In genomic region chr22:39960791-39961746, GRCh38 we compare ENCODE assay signal across 8 cellular contexts. TPM values are rescaled to one million over a fixed set of nuclear protein-coding genes. Genes with fewer than 3 reads are reported as not detected.
DNase-seq lines count a peak whose midpoint lies in the region; ATAC-seq and TF ChIP-seq lines count a peak whose summit lies in the region.

No MANE protein-coding gene starts in this region.

- H3K79me2 ChIP-seq in DND-41 (ENCODE audit: insufficient read depth, low read length) = no peaks in the 10 kb centered on the region

- no peaks in the 10 kb centered on the region for H4K20me1 ChIP-seq in DND-41 (ENCODE audit: insufficient read depth, low read length)

- H3K27ac Mint-ChIP-seq in mesothelial cell of epicardium = no peak overlapping the region

- H3K4me1 ChIP-seq in DND-41 (ENCODE audit: insufficient read depth, low read length) = peaks cover 14% of the 10 kb centered on the region

- no peaks in the 10 kb centered on the region for H3K9me3 Mint-ChIP-seq in mesothelial cell of epicardium

- H3K4me3 ChIP-seq in DND-41 (ENCODE audit: low read depth in 1 of 2, low read length in 2 of 2) = no peak overlapping the region

- no peak overlapping the region for H3K9ac ChIP-seq in DND-41 (ENCODE audit: low read depth, low read length)

- no peaks in the 10 kb centered on the region for H3K9me3 ChIP-seq in DND-41 (ENCODE audit: insufficient read depth, low read length, severe bottlenecking)

- H3K27me3 ChIP-seq in DND-41 (ENCODE audit: insufficient read depth, low read length, poor library complexity) = no peaks in the 10 kb centered on the region

- H3K27me3 Mint-ChIP-seq in mesothelial cell of epicardium (ENCODE audit: low read depth) = peaks cover 17% of the 10 kb centered on the region

- ATAC-seq in DND-41 (ENCODE audit: insufficient read depth, low read depth) = no peak
- ATAC-seq in GM21723 (IDR thresholded peaks at IDR 0.05; ENCODE audit: unreplicated experiment) = peak; percentile 82

- TF ChIP-seq CTCF in DND-41 (IDR thresholded peaks at IDR 0.05; ENCODE audit: borderline replicate concordance, extremely low read depth, low read length, poor library complexity, severe bottlenecking) (no peak), mesothelial cell of epicardium (IDR thresholded peaks at IDR 0.05; ENCODE audit: unreplicated experiment) (no peak)

- H2AFZ ChIP-seq in DND-41 (ENCODE audit: low read depth, low read length) = no peak overlapping the region

- H3K36me3 Mint-ChIP-seq in mesothelial cell of epicardium = no peaks in the 10 kb centered on the region

- peak overlapping the region; percentile 42 for H3K27ac ChIP-seq in DND-41 (ENCODE audit: low read length)

- H3K36me3 ChIP-seq in DND-41 (ENCODE audit: insufficient read depth, low read length) = peaks cover 91% of the 10 kb centered on the region

- no peak overlapping the region for H3K4me2 ChIP-seq in DND-41 (ENCODE audit: insufficient read depth, low read length)

- peaks cover 6% of the 10 kb centered on the region for H3K4me1 Mint-ChIP-seq in mesothelial cell of epicardium

- H3K4me3 Mint-ChIP-seq in mesothelial cell of epicardium = no peak overlapping the region

- DNase-seq in DND-41 (no peak), M059J (ENCODE audit: low read depth) (peak; percentile 94), hepatic stellate cell (ENCODE audit: low spot score) (peak; percentile 80), NCI-H2171 treated with DMSO at 0.1 percent for 48 hours (lab: John Stamatoyannopoulos, UW) (no peak), mesothelial cell of epicardium (ENCODE audit: low spot score in 2 of 2, unreplicated experiment in 2 of 2) (no peak)
- peak; percentile 77 for DNase-seq in activated CD8-positive, alpha-beta memory T cell treated with anti-CD3 and anti-CD28 coated beads, Interleukin-2, amount 50 U/mL, for 48 hours
- DNase-seq in stimulated activated naive CD4-positive, alpha-beta T cell treated with Interleukin-2 at 50 U/mL for 16 hours (lab: John Stamatoyannopoulos, UW) = peak; percentile 76

RNA-seq across cellular contexts. Expression of gene TMA7B, which starts 0.9 kb away (rescaled TPM):
- not detected in 2 replicates for total RNA-seq in M059J (2014; rRNA removed; shearing (Covaris generic))
- not detected in 3 replicates for total RNA-seq in mesothelial cell of epicardium

RNA-seq across cellular contexts. Expression of gene FAM83F, which starts 33.7 kb away (rescaled TPM):
- total RNA-seq in M059J (2014; rRNA removed; shearing (Covaris generic)) = not detected in 2 replicates
- total RNA-seq in mesothelial cell of epicardium = 6.5 to 8.0 TPM (median 7.2 TPM) in 3 replicates

Comparison
In these comparisons a context has a peak if more than half of its experiments do, and no peak if none do; other contexts are left out.
1. DNase-seq: peak in M059J (single experiment), activated CD8-positive, alpha-beta memory T cell treated with anti-CD3 and anti-CD28 coated beads, Interleukin-2, amount 50 U/mL, for 48 hours (single experiment), hepatic stellate cell (single experiment) and stimulated activated naive CD4-positive, alpha-beta T cell treated with Interleukin-2 at 50 U/mL for 16 hours (single experiment); none in DND-41 (single experiment), NCI-H2171 treated with DMSO at 0.1 percent for 48 hours (single experiment) and mesothelial cell of epicardium (0 of 2).